ENCODE assay signal across 8 cellular contexts in genomic region chr12:62259311-62259992, GRCh38. TPM values are rescaled to one million over a fixed set of nuclear protein-coding genes. Genes with fewer than 3 reads are reported as not detected.
DNase-seq lines count a peak whose midpoint lies in the region; ATAC-seq and TF ChIP-seq lines count a peak whose summit lies in the region.

No MANE protein-coding gene starts in this region.

- H3K4me1 ChIP-seq in osteoblast (ENCODE audit: insufficient read depth, low read length): peaks cover 10% of the 10 kb centered on the region

- H3K27ac ChIP-seq in KOPT-K1 (ENCODE audit: low read depth, low read length, poor library complexity, severe bottlenecking) (peak overlapping the region; percentile 98), osteoblast (ENCODE audit: low read depth, low read length) (peak overlapping the region; percentile 85)

- peaks cover 19% of the 10 kb centered on the region for H4K20me1 ChIP-seq in osteoblast (ENCODE audit: insufficient read depth, low read length)

- no peaks in the 10 kb centered on the region for H3K9me3 ChIP-seq in KOPT-K1 (ENCODE audit: insufficient read depth, low read length, poor library complexity, severe bottlenecking)
- no peaks in the 10 kb centered on the region for H3K9me3 ChIP-seq in osteoblast (ENCODE audit: low read depth, low read length)

- peaks cover 43% of the 10 kb centered on the region for H3K79me2 ChIP-seq in osteoblast (ENCODE audit: insufficient read depth, low read length)

- H2AFZ ChIP-seq in osteoblast (ENCODE audit: low read length): peak overlapping the region; percentile 88

- DNase-seq in SW480 (ENCODE audit: low spot score): peak; percentile 70
- DNase-seq in fibroblast of pulmonary artery (ENCODE audit: low read depth): no peak
- no peak for DNase-seq in osteoblast (ENCODE audit: insufficient read length, low spot score, missing footprints)
- no peak for DNase-seq in NCI-H446 (lab: John Stamatoyannopoulos, UW)
- no peak for DNase-seq in stimulated activated CD4-positive, alpha-beta T cell treated with anti-CD3 and anti-CD28 coated beads, Interleukin-2, amount 100 ng/mL, for 48 hours

- no peak for TF ChIP-seq CTCF in GM12875 (IDR thresholded peaks at IDR 0.05; ENCODE audit: borderline replicate concordance, insufficient read depth, low read depth, low read length)
- no peak for TF ChIP-seq CTCF in fibroblast of pulmonary artery (IDR thresholded peaks at IDR 0.05; ENCODE audit: low read length, missing control alignments)
- TF ChIP-seq CTCF in osteoblast (IDR thresholded peaks at IDR 0.05; ENCODE audit: extremely low read depth, low read depth, low read length): no peak

- H3K4me2 ChIP-seq in osteoblast (ENCODE audit: insufficient read depth, low read length): peak overlapping the region; percentile 82

- no peaks in the 10 kb centered on the region for H3K36me3 ChIP-seq in KOPT-K1 (ENCODE audit: insufficient read depth, low read length)
- no peaks in the 10 kb centered on the region for H3K36me3 ChIP-seq in osteoblast (ENCODE audit: insufficient read depth, low read length)

- H3K4me3 ChIP-seq in GM12875 (ENCODE audit: low read depth, low read length): peak overlapping the region; percentile 91
- H3K4me3 ChIP-seq in fibroblast of pulmonary artery (replicated peaks; ENCODE audit: low read depth, low read length): peak overlapping the region; percentile 82
- H3K4me3 ChIP-seq in osteoblast (ENCODE audit: insufficient read depth, low read length): peak overlapping the region; percentile 97

- ATAC-seq in GM21737 (IDR thresholded peaks at IDR 0.05; ENCODE audit: unreplicated experiment): peak; percentile 10

- no peaks in the 10 kb centered on the region for H3K27me3 ChIP-seq in osteoblast (ENCODE audit: insufficient read depth, low read length)

RNA-seq across cellular contexts. Expression of gene USP15, which starts 0.8 kb away (rescaled TPM):
- 51.4 and 53.9 TPM in 2 replicates for total RNA-seq in osteoblast
